ENCODE assay signal across 21 cellular contexts in the genomic region with DNA sequence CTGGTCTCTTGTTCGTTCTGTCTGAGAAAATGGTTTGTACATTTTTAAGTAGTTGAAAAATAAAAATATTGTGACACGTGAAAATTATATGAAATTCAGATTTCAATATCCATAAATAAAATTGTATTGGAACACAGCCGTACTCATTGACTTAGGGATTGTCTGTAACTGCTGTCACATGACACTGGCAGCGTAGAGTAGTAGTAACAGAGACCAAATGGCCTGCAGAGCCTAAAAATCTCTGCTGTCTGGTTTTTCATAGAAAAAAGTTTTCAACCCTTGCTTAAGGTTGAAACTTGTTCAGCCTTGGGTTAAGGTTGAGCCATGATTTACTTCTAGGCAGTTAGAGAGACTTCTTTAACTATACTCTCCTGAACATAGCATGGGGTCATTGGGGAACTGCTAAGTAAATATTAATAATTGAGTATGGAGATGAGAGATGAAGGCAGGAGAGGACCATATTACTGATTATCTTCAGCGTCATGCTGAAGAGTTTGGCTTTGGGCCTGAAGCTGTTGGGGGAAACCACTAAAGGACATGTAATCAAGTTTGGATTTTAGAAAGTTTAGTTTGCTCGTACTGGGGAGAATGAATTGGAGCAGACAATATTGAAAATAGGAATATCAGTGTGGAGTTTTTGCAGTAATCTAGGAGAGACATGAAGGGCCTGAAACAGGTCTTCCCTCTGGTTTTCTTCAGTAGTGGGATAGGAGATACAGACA. TPM values are rescaled to one million over a fixed set of nuclear protein-coding genes. Genes with fewer than 3 reads are reported as not detected.
DNase-seq lines count a peak whose midpoint lies in the region; ATAC-seq, FAIRE-seq and TF ChIP-seq lines count a peak whose summit lies in the region.
"Had no signal": no experiment of that assay in that cellular context is flagged by ENCODE, and none has a peak within 500 bp of the region (broad histone marks: within the 10 kb centered on the region; RNA-seq: fewer than 3 reads in every experiment).

No MANE protein-coding gene starts in this region.

- H3K36me3 Mint-ChIP-seq in WTC11, result peaks cover 11% of the 10 kb centered on the region
- H3K36me3 Mint-ChIP-seq: natural killer cell treated with Interleukin-12 subunit alpha and Interleukin-12 subunit beta and Interleukin-15 and Interleukin-18, amount 100 ng/mL, for 72 hours had no signal

- CTCF ChIA-PET in WTC11 (lab: Charles Lee), result no interaction called here

- H3K9me3 Mint-ChIP-seq in WTC11, result peaks cover 4% of the 10 kb centered on the region; the same call in 1 of the 2 replicates
- H3K9me3 Mint-ChIP-seq: activated CD4-positive, alpha-beta T cell treated with anti-CD3 and anti-CD28 coated beads, Interleukin-2, amount 10 ng/mL, durations not matched to agents 7 days and 5 days; activated naive CD8-positive, alpha-beta T cell treated with anti-CD3 and anti-CD28 coated beads, Interleukin-2, amount 10 ng/mL, durations not matched to agents 7 days and 5 days; natural killer cell treated with Interleukin-12 subunit alpha and Interleukin-12 subunit beta and Interleukin-15 and Interleukin-18, amount 100 ng/mL, for 72 hours had no signal

- no peak overlapping the region for H3K4me3 ChIP-seq in right atrium auricular region
- H3K4me3 ChIP-seq: gastrocnemius medialis, lung, thyroid gland had no signal

- POLR2A ChIA-PET in WTC11 (lab: Charles Lee), result no interaction called here

- H3K4me1 ChIP-seq in right atrium auricular region, result peaks cover 0 to 19% of the 10 kb centered on the region in 2 donors
- H3K4me1 ChIP-seq: gastrocnemius medialis had no signal

- no peaks in the 10 kb centered on the region for H3K9me3 ChIP-seq in right atrium auricular region
- H3K9me3 ChIP-seq: gastrocnemius medialis, thyroid gland had no signal

- peak overlapping the region; percentile 8; the same call in 1 of the 2 replicates for H3K27ac Mint-ChIP-seq in WTC11
- H3K27ac Mint-ChIP-seq: activated CD4-positive, alpha-beta T cell treated with anti-CD3 and anti-CD28 coated beads, Interleukin-2, amount 10 ng/mL, durations not matched to agents 7 days and 5 days; activated naive CD8-positive, alpha-beta T cell treated with anti-CD3 and anti-CD28 coated beads, Interleukin-2, amount 10 ng/mL, durations not matched to agents 7 days and 5 days had no signal

- H3K4me1 Mint-ChIP-seq in WTC11, result peaks cover 23% of the 10 kb centered on the region

- no peak overlapping the region for H3K4me3 Mint-ChIP-seq in WTC11
- H3K4me3 Mint-ChIP-seq: activated CD4-positive, alpha-beta T cell treated with anti-CD3 and anti-CD28 coated beads, Interleukin-2, amount 10 ng/mL, durations not matched to agents 7 days and 5 days; activated naive CD8-positive, alpha-beta T cell treated with anti-CD3 and anti-CD28 coated beads, Interleukin-2, amount 10 ng/mL, durations not matched to agents 7 days and 5 days; B cell had no signal

- H3K27me3 Mint-ChIP-seq in WTC11 (ENCODE audit: low read depth), result no peaks in the 10 kb centered on the region
- H3K27me3 Mint-ChIP-seq: activated CD4-positive, alpha-beta T cell treated with anti-CD3 and anti-CD28 coated beads, Interleukin-2, amount 10 ng/mL, durations not matched to agents 7 days and 5 days; activated naive CD8-positive, alpha-beta T cell treated with anti-CD3 and anti-CD28 coated beads, Interleukin-2, amount 10 ng/mL, durations not matched to agents 7 days and 5 days; B cell; natural killer cell treated with Interleukin-12 subunit alpha and Interleukin-12 subunit beta and Interleukin-15 and Interleukin-18, amount 100 ng/mL, for 72 hours had no signal

- H3K27ac ChIP-seq in right atrium auricular region, result peak overlapping the region; percentile 1 to 19
- H3K27ac ChIP-seq: gastrocnemius medialis, thyroid gland had no signal

- no peaks in the 10 kb centered on the region for H3K36me3 ChIP-seq in right atrium auricular region
- H3K36me3 ChIP-seq: gastrocnemius medialis, thyroid gland had no signal

- no peaks in the 10 kb centered on the region for H3K27me3 ChIP-seq in right atrium auricular region
- H3K27me3 ChIP-seq: gastrocnemius medialis, thyroid gland had no signal

- intact Hi-C loops in sciatic nerve (cut with DNase I), result no loop called here

- DNase-seq in GM18507 (ENCODE audit: extremely low spot score, insufficient read length, low read depth) (no peak), WTC11 (ENCODE audit: low spot score) (no peak), right atrium auricular region (ENCODE audit: low spot score) (no peak), sciatic nerve (ENCODE audit: low spot score) (no peak), T-helper 1 cell (no peak)
- DNase-seq: activated CD4-positive, alpha-beta T cell treated with anti-CD3 and anti-CD28 coated beads, Interleukin-2, amount 10 ng/mL, durations not matched to agents 7 days and 5 days; activated naive CD8-positive, alpha-beta T cell treated with anti-CD3 and anti-CD28 coated beads, Interleukin-2, amount 10 ng/mL, durations not matched to agents 7 days and 5 days; activated T-cell treated with anti-CD3 and anti-CD28 coated beads, Interleukin-2, amount 50 U/mL, for 1 hour; DMS 273 treated with DMSO at 0.1 percent for 48 hours; gastrocnemius medialis; H7; NCI-H1417 treated with DMSO at 0.1 percent for 48 hours; retina; SIG-M5; thyroid gland had no signal

- ATAC-seq in WTC11 (no peak), sciatic nerve (peak; percentile 63), HG03135 (IDR thresholded peaks at IDR 0.05; ENCODE audit: unreplicated experiment) (no peak), HG02623 (IDR thresholded peaks at IDR 0.05; ENCODE audit: unreplicated experiment) (no peak), HG03039 (IDR thresholded peaks at IDR 0.05; ENCODE audit: unreplicated experiment) (no peak)
- ATAC-seq: gastrocnemius medialis; natural killer cell treated with Interleukin-12 subunit alpha and Interleukin-12 subunit beta and Interleukin-15 and Interleukin-18, amount 100 ng/mL, for 72 hours had no signal

- peak; percentile 29 for FAIRE-seq in GM18507 (lab: Jason Lieb, UNC)

- TF ChIP-seq CTCF in WTC11 (IDR thresholded peaks at IDR 0.05), result no peak
- no peak for TF ChIP-seq CTCF in right atrium auricular region (IDR thresholded peaks at IDR 0.05)

TF ChIP-seq in WTC11, 78 proteins besides CTCF, POLR2A, EP300 and RAD21:
- 0 out of 2 replicates have a peak, but pooled peaks have one; percentile 7 for TF ChIP-seq GABPB1 (CRISPR knock-in tag; IDR thresholded peaks at IDR 0.05)
- TF ChIP-seq, protein P1, sequence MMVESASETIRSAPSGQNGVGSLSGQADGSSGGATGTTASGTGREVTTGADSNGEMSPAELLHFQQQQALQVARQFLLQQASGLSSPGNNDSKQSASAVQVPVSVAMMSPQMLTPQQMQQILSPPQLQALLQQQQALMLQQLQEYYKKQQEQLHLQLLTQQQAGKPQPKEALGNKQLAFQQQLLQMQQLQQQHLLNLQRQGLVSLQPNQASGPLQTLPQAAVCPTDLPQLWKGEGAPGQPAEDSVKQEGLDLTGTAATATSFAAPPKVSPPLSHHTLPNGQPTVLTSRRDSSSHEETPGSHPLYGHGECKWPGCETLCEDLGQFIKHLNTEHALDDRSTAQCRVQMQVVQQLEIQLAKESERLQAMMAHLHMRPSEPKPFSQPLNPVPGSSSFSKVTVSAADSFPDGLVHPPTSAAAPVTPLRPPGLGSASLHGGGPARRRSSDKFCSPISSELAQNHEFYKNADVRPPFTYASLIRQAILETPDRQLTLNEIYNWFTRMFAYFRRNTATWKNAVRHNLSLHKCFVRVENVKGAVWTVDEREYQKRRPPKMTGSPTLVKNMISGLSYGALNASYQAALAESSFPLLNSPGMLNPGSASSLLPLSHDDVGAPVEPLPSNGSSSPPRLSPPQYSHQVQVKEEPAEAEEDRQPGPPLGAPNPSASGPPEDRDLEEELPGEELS (CRISPR knock-in tag; IDR thresholded peaks at IDR 0.05), result no peak

RNA-seq across cellular contexts. Expression of a gene that starts 16.2 kb away (rescaled TPM):
- total RNA-seq in WTC11 (2021) (89.9 to 94.7 TPM (median 92.6 TPM) in 3 replicates), right atrium auricular region (1 to 10 TPM; 4.4 to 9.3 TPM), sciatic nerve (59.5 TPM)
